In genomic region chr17:31842416-31843381, GRCh38 we compare ENCODE assay signal across 8 cellular contexts. TPM values are rescaled to one million over a fixed set of nuclear protein-coding genes. Genes with fewer than 3 reads are reported as not detected.
DNase-seq lines count a peak whose midpoint lies in the region; ATAC-seq, FAIRE-seq and TF ChIP-seq lines count a peak whose summit lies in the region.

No MANE protein-coding gene starts in this region.

- no peak overlapping the region for H3K4me3 Mint-ChIP-seq in astrocyte (ENCODE audit: unreplicated experiment)

- DNase-seq in GM10248 (ENCODE audit: extremely low spot score) = peak; percentile 81
- peak; percentile 84 for DNase-seq in NCI-H146 (lab: John Stamatoyannopoulos, UW)
- DNase-seq in T-helper 2 cell = peak; percentile 10 to 62 (median 44)
- DNase-seq in astrocyte (ENCODE audit: low read depth) = peak; percentile 64
- DNase-seq in hepatic stellate cell (ENCODE audit: low spot score) = peak; percentile 73

- H3K36me3 Mint-ChIP-seq in astrocyte (ENCODE audit: low read depth, unreplicated experiment) = no peaks in the 10 kb centered on the region

- H3K27me3 Mint-ChIP-seq in astrocyte (ENCODE audit: low read depth, unreplicated experiment) = peaks cover 19% of the 10 kb centered on the region

- H3K79me2 ChIP-seq in astrocyte (ENCODE audit: insufficient read depth, low read length) = no peaks in the 10 kb centered on the region

- H3K4me2 ChIP-seq in astrocyte (ENCODE audit: low read length) = peak overlapping the region; percentile 73

- peaks cover 2% of the 10 kb centered on the region for H3K4me1 Mint-ChIP-seq in astrocyte (ENCODE audit: low read depth, unreplicated experiment)

- H4K20me1 ChIP-seq in astrocyte (ENCODE audit: insufficient read depth, low read length) = no peaks in the 10 kb centered on the region

- no peak overlapping the region for H3K4me3 ChIP-seq in astrocyte (ENCODE audit: insufficient read depth, low read depth, low read length)
- H3K4me3 ChIP-seq in rectal smooth muscle tissue (ENCODE audit: low read length) = peak overlapping the region; percentile 33

- no peaks in the 10 kb centered on the region for H3K9me3 Mint-ChIP-seq in astrocyte (ENCODE audit: unreplicated experiment)

- H3K9me3 ChIP-seq in astrocyte (ENCODE audit: insufficient read depth, low read depth, low read length) = no peaks in the 10 kb centered on the region

- no peaks in the 10 kb centered on the region for H3K36me3 ChIP-seq in astrocyte (ENCODE audit: insufficient read depth, low read length)
- no peaks in the 10 kb centered on the region for H3K36me3 ChIP-seq in rectal smooth muscle tissue (ENCODE audit: control insufficient read depth, insufficient read depth, low read length)

- no peak overlapping the region for H3K27ac ChIP-seq in astrocyte (ENCODE audit: low read depth, low read length)
- H3K27ac ChIP-seq in rectal smooth muscle tissue (ENCODE audit: low read depth, low read length) = peak overlapping the region; percentile 75

- POLR2A ChIA-PET in GM10248 (lab: Yijun Ruan, JAX) = no interaction called here

- peak; percentile 88 for TF ChIP-seq CTCF in GM10248 (IDR thresholded peaks at IDR 0.05; ENCODE audit: control extremely low read depth, extremely low read depth, low read depth, missing control alignments)
- TF ChIP-seq CTCF in astrocyte (IDR thresholded peaks at IDR 0.05; ENCODE audit: insufficient read depth, low read depth, low read length) = peak; percentile 90

- H3K27me3 ChIP-seq in astrocyte (ENCODE audit: insufficient read depth, low read length) = no peaks in the 10 kb centered on the region
- no peaks in the 10 kb centered on the region for H3K27me3 ChIP-seq in rectal smooth muscle tissue (ENCODE audit: control insufficient read depth, insufficient read depth, low read length)

- H3K9ac ChIP-seq in astrocyte (ENCODE audit: low read length) = peak overlapping the region; percentile 33
- H3K9ac ChIP-seq in rectal smooth muscle tissue (ENCODE audit: low read length) = peak overlapping the region; percentile 8

- no peak for ATAC-seq in HG02678 (IDR thresholded peaks at IDR 0.05; ENCODE audit: unreplicated experiment)
- no peak for ATAC-seq in HG03025 (IDR thresholded peaks at IDR 0.05; ENCODE audit: low FRiP score, unreplicated experiment)

- H3K4me1 ChIP-seq in astrocyte (ENCODE audit: insufficient read depth, low read length) (peaks cover 11% of the 10 kb centered on the region), rectal smooth muscle tissue (ENCODE audit: control insufficient read depth, insufficient read depth, low read length) (peaks cover 20% of the 10 kb centered on the region)

- CTCF ChIA-PET in GM10248 (lab: Yijun Ruan, JAX) = interaction anchor here (0.6 to 6.5 kb wide), 36 partner anchors 8 to 645 kb away, joined by 3 to 50 read pairs (median 4); partner anchors contain the start of gene COPRS

- no peak overlapping the region for H3K27ac Mint-ChIP-seq in astrocyte (ENCODE audit: unreplicated experiment)

- FAIRE-seq in astrocyte (lab: Jason Lieb, UNC) = peak; percentile 29

- peak overlapping the region; percentile 53 for H2AFZ ChIP-seq in astrocyte (ENCODE audit: low read depth, low read length)

RNA-seq across cellular contexts. Expression of gene COPRS, which starts 16.3 kb away (rescaled TPM):
- total RNA-seq in astrocyte = 27.6 and 27.8 TPM in 2 replicates

RNA-seq across cellular contexts. Expression of gene UTP6, which starts 58.8 kb away (rescaled TPM):
- total RNA-seq in astrocyte = 101 and 106 TPM in 2 replicates
